Comparison of ENCODE assay signal across 8 cellular contexts in genomic region chr9:115035872-115036612, GRCh38.
DNase-seq lines count a peak whose midpoint lies in the region; ATAC-seq, FAIRE-seq and TF ChIP-seq lines count a peak whose summit lies in the region.

No MANE protein-coding gene starts in this region.

- no peaks in the 10 kb centered on the region for H3K9me3 ChIP-seq in ascending aorta
- H3K9me3 ChIP-seq in muscle layer of colon (ENCODE audit: low read length) = no peaks in the 10 kb centered on the region

- no peak for TF ChIP-seq CTCF in ascending aorta (IDR thresholded peaks at IDR 0.05)

- H3K27ac ChIP-seq in ascending aorta (peak overlapping the region; percentile 91 to 93), muscle layer of colon (ENCODE audit: low read depth, low read length) (peak overlapping the region; percentile 87)

- 0 out of 2 replicates have a peak, but pooled peaks have one; percentile 17 for TF ChIP-seq POLR2A in GM12891 (IDR thresholded peaks at IDR 0.05; ENCODE audit: low read depth, low read length)

- peak; percentile 92 for ATAC-seq in GM21529 (IDR thresholded peaks at IDR 0.05; ENCODE audit: unreplicated experiment)

- H3K27me3 ChIP-seq in ascending aorta (no peaks in the 10 kb centered on the region), muscle layer of colon (ENCODE audit: control insufficient read depth in 1 of 2, insufficient read depth in 2 of 2, low read length in 2 of 2) (no peaks in the 10 kb centered on the region)

- H3K4me3 ChIP-seq in ascending aorta = no peak overlapping the region
- H3K4me3 ChIP-seq in muscle layer of colon (ENCODE audit: low read depth in 1 of 2, low read length in 2 of 2) = no peak overlapping the region

- intact Hi-C loops in ascending aorta (cut with DNase I) = loop anchor here (2.0 kb wide), 2 partner anchors 27 to 111 kb away; no protein-coding TSS in a partner anchor

- DNase-seq in GM12891 (ENCODE audit: insufficient read length, low spot score) (peak; percentile 19), M059J (ENCODE audit: low read depth) (peak; percentile 62), ascending aorta (ENCODE audit: low spot score in 2 of 2) (peak in 1 of 2 donors; percentile 76), middle frontal gyrus (ENCODE audit: extremely low spot score, low spot score) (no peak), epidermal melanocyte (ENCODE audit: insufficient read length, low spot score) (no peak), T1000 (lab: John Stamatoyannopoulos, UW) (no peak)

- H3K9ac ChIP-seq in muscle layer of colon (ENCODE audit: low read length) = peak overlapping the region; percentile 22

- H3K4me1 ChIP-seq in ascending aorta (peaks cover 16 to 34% of the 10 kb centered on the region in 2 donors), muscle layer of colon (ENCODE audit: insufficient read depth, low read length) (peaks cover 78% of the 10 kb centered on the region)

- H3K36me3 ChIP-seq in ascending aorta = no peaks in the 10 kb centered on the region
- peaks cover 56% of the 10 kb centered on the region for H3K36me3 ChIP-seq in muscle layer of colon (ENCODE audit: insufficient read depth, low read length)

- FAIRE-seq in GM12891 (lab: Jason Lieb, UNC) = peak; percentile 96

TF ChIP-seq in GM12891, 5 proteins besides CTCF, POLR2A, EP300 and RAD21:
- TF ChIP-seq SPI1 (IDR thresholded peaks at IDR 0.05; ENCODE audit: low read depth, low read length) (peak; percentile 89), POLR2AphosphoS5 (IDR thresholded peaks at IDR 0.05; ENCODE audit: low read depth, low read length) (no peak)

Comparison
In these comparisons a context has a peak if more than half of its experiments do, and no peak if none do; other contexts are left out.
1. DNase-seq: peak in GM12891 (single experiment) and M059J (single experiment); none in middle frontal gyrus (single experiment), epidermal melanocyte (single experiment) and T1000 (single experiment).